ENCODE assay signal across 10 cellular contexts in the genomic region with DNA sequence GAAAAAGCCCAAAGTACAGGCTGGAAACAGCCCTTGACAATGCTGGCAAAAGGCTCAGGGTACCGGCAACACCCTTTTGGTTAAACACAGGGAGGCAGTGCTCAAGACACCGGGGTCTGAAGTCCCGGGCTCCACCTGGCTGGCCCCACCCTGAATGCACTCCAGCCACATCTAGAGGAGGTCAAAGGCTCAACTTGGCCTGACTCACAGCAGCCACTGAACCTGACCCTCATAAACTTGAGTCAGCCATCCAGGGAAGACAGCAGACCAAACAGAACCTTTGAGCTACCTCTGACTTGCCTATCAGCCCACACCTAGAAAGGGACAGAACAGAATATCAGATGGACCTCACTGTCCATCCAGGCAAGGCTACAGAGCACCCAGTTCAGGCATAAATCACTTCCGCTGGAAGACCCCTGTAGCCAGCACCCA. TPM values are rescaled to one million over a fixed set of nuclear protein-coding genes. Genes with fewer than 3 reads are reported as not detected.
DNase-seq lines count a peak whose midpoint lies in the region; ATAC-seq and TF ChIP-seq lines count a peak whose summit lies in the region.
"Had no signal": no experiment of that assay in that cellular context is flagged by ENCODE, and none has a peak within 500 bp of the region (broad histone marks: within the 10 kb centered on the region; RNA-seq: fewer than 3 reads in every experiment).

No MANE protein-coding gene starts in this region.

- peaks cover 44% of the 10 kb centered on the region for H4K20me1 ChIP-seq in Karpas-422 (ENCODE audit: insufficient read depth, low read depth, low read length)

- CTCF ChIA-PET in CD4-positive, alpha-beta memory T cell (lab: Charles Lee; ENCODE audit: partially characterized antibody) = interaction anchor here (11.0 kb wide), 1 partner anchor 33 kb away, joined by 281 read pairs; the partner anchor contains the start of genes CCDC85B and FIBP

- peaks cover 38% of the 10 kb centered on the region for H3K4me1 ChIP-seq in CD4-positive, alpha-beta memory T cell (ENCODE audit: insufficient read depth, low read length)
- H3K4me1 ChIP-seq in Karpas-422 (ENCODE audit: low read length) = peaks cover 17% of the 10 kb centered on the region

- POLR2A ChIA-PET in CD4-positive, alpha-beta memory T cell (lab: Charles Lee; ENCODE audit: partially characterized antibody) = interaction anchor here (1.0 to 6.4 kb wide), 2 partner anchors 21 to 34 kb away, joined by 3 to 30 read pairs; partner anchors contain the start of genes FIBP and SNX32

- no peak overlapping the region for H3K9ac ChIP-seq in Karpas-422 (ENCODE audit: low read length)

- H2AFZ ChIP-seq in Karpas-422 (ENCODE audit: low read length) = no peak overlapping the region

- ATAC-seq in GM18511 (IDR thresholded peaks at IDR 0.05; ENCODE audit: unreplicated experiment) = no peak
- ATAC-seq in HG02870 (IDR thresholded peaks at IDR 0.05; ENCODE audit: unreplicated experiment) = no peak
- ATAC-seq in HG03139 (IDR thresholded peaks at IDR 0.05; ENCODE audit: unreplicated experiment) = no peak
- ATAC-seq: body of pancreas, left cardiac atrium had no signal

- no peak for DNase-seq in CD4-positive, alpha-beta memory T cell
- DNase-seq in Karpas-422 = peak; percentile 43
- DNase-seq in chondrocyte (ENCODE audit: low spot score) = no peak
- no peak for DNase-seq in nephron progenitor cell
- DNase-seq in GF-D8 (lab: John Stamatoyannopoulos, UW) = no peak
- DNase-seq: left cardiac atrium had no signal

- H3K4me2 ChIP-seq in Karpas-422 (ENCODE audit: low read depth, low read length, poor library complexity, severe bottlenecking) = no peak overlapping the region

- H3K27ac Mint-ChIP-seq in CD4-positive, alpha-beta memory T cell = peak overlapping the region in 4 of 7 donors; percentile 41 to 79 (median 62)
- H3K27ac Mint-ChIP-seq in chondrocyte (ENCODE audit: unreplicated experiment) = no peak overlapping the region
- no peak overlapping the region for H3K27ac Mint-ChIP-seq in nephron progenitor cell

- peaks cover 50% of the 10 kb centered on the region for H3K36me3 ChIP-seq in CD4-positive, alpha-beta memory T cell (ENCODE audit: insufficient read depth, low read length)
- peaks cover 45% of the 10 kb centered on the region for H3K36me3 ChIP-seq in Karpas-422 (ENCODE audit: insufficient read depth, low read length)

- H3K4me3 Mint-ChIP-seq in CD4-positive, alpha-beta memory T cell = peak overlapping the region in 5 of 8 donors; percentile 35 to 77 (median 65)
- H3K4me3 Mint-ChIP-seq in chondrocyte (ENCODE audit: unreplicated experiment) = peak overlapping the region; percentile 42
- H3K4me3 Mint-ChIP-seq in nephron progenitor cell = peak overlapping the region; percentile 73

- peak overlapping the region; percentile 16 for H3K27ac ChIP-seq in CD4-positive, alpha-beta memory T cell (ENCODE audit: low read depth, low read length)
- H3K27ac ChIP-seq in Karpas-422 (ENCODE audit: low read length) = no peak overlapping the region
- H3K27ac ChIP-seq: body of pancreas had no signal

- H3K27me3 ChIP-seq in CD4-positive, alpha-beta memory T cell (ENCODE audit: insufficient read depth, low read length) = no peaks in the 10 kb centered on the region
- H3K27me3 ChIP-seq in Karpas-422 (ENCODE audit: low read length) = no peaks in the 10 kb centered on the region
- H3K27me3 ChIP-seq: body of pancreas had no signal

- H3K9me2 ChIP-seq in Karpas-422 (replicated peaks; ENCODE audit: insufficient read depth, low read length) = no peaks in the 10 kb centered on the region

- H3K36me3 Mint-ChIP-seq in CD4-positive, alpha-beta memory T cell = peaks cover 51 to 59% of the 10 kb centered on the region in 2 donors
- peaks cover 43% of the 10 kb centered on the region for H3K36me3 Mint-ChIP-seq in chondrocyte (ENCODE audit: low read depth)
- H3K36me3 Mint-ChIP-seq in nephron progenitor cell (ENCODE audit: low read depth) = peaks cover 51% of the 10 kb centered on the region

- H3K9me3 Mint-ChIP-seq in CD4-positive, alpha-beta memory T cell = peaks cover 0 to 6% (median 0%) of the 10 kb centered on the region in 8 donors
- H3K9me3 Mint-ChIP-seq in chondrocyte (ENCODE audit: low read depth) (peaks cover 3% of the 10 kb centered on the region), nephron progenitor cell (peaks cover 4% of the 10 kb centered on the region)

- intact Hi-C loops in CD4-positive, alpha-beta memory T cell (cut with micrococcal nuclease) = loop anchor here (10.0 kb wide), 1 partner anchor 719 kb away; the partner anchor contains the start of gene SYVN1

- H3K79me2 ChIP-seq in Karpas-422 (ENCODE audit: low read length) = peaks cover 22% of the 10 kb centered on the region

- peaks cover 0 to 5% of the 10 kb centered on the region in 2 donors for H3K9me3 ChIP-seq in CD4-positive, alpha-beta memory T cell (ENCODE audit: control insufficient read depth in 1 of 2, low read length in 2 of 2)
- H3K9me3 ChIP-seq in Karpas-422 (ENCODE audit: low read length) = no peaks in the 10 kb centered on the region
- H3K9me3 ChIP-seq: body of pancreas had no signal

- H3K4me3 ChIP-seq in CD4-positive, alpha-beta memory T cell (ENCODE audit: low read length in 2 of 2) = no peak overlapping the region
- H3K4me3 ChIP-seq in Karpas-422 (ENCODE audit: low read length) = no peak overlapping the region
- H3K4me3 ChIP-seq: body of pancreas had no signal

- H3K4me1 Mint-ChIP-seq in CD4-positive, alpha-beta memory T cell = peaks cover 29 to 56% (median 43%) of the 10 kb centered on the region in 4 donors
- peaks cover 40% of the 10 kb centered on the region for H3K4me1 Mint-ChIP-seq in chondrocyte (ENCODE audit: low read depth)
- peaks cover 47% of the 10 kb centered on the region for H3K4me1 Mint-ChIP-seq in nephron progenitor cell

- H3K27me3 Mint-ChIP-seq in CD4-positive, alpha-beta memory T cell = no peaks in the 10 kb centered on the region
- H3K27me3 Mint-ChIP-seq in chondrocyte (ENCODE audit: low read depth) = no peaks in the 10 kb centered on the region
- peaks cover 5% of the 10 kb centered on the region for H3K27me3 Mint-ChIP-seq in nephron progenitor cell (ENCODE audit: low read depth, poor library complexity)

- TF ChIP-seq CTCF in chondrocyte (IDR thresholded peaks at IDR 0.05) = no peak
- TF ChIP-seq CTCF in nephron progenitor cell (IDR thresholded peaks at IDR 0.05) = no peak

RNA-seq across cellular contexts. Expression of gene CFL1, which starts 3.8 kb away (rescaled TPM):
- total RNA-seq in CD4-positive, alpha-beta memory T cell = 100 to 1,000 TPM; 540 to 578 TPM
- 1,000 to 10,000 TPM; 2,794 to 2,825 TPM for polyA plus RNA-seq in CD4-positive, alpha-beta memory T cell
- 514 and 827 TPM in 2 replicates for total RNA-seq in Karpas-422 (2014; rRNA removed; shearing (Covaris generic); ENCODE audit: low replicate concordance)
- total RNA-seq in chondrocyte = 850 to 1,236 TPM (median 1,222 TPM) in 3 replicates

RNA-seq across cellular contexts. Expression of gene MUS81, which starts 6.1 kb away (rescaled TPM):
- total RNA-seq in CD4-positive, alpha-beta memory T cell = 10 to 100 TPM; 93.6 to 95.5 TPM
- 10 to 100 TPM; 24.0 to 31.1 TPM for polyA plus RNA-seq in CD4-positive, alpha-beta memory T cell
- 41.3 and 89.0 TPM in 2 replicates for total RNA-seq in Karpas-422 (2014; rRNA removed; shearing (Covaris generic); ENCODE audit: low replicate concordance)
- 55.7 to 68.4 TPM (median 66.3 TPM) in 3 replicates for total RNA-seq in chondrocyte

RNA-seq across cellular contexts. Expression of gene EFEMP2, which starts 18.4 kb away (rescaled TPM):
- total RNA-seq in CD4-positive, alpha-beta memory T cell = 1 to 10 TPM; 6.0 to 8.3 TPM
- polyA plus RNA-seq in CD4-positive, alpha-beta memory T cell = under 1 TPM; 0.40 to 0.55 TPM
- total RNA-seq in Karpas-422 (2014; rRNA removed; shearing (Covaris generic); ENCODE audit: low replicate concordance) = 1.3 and 2.6 TPM in 2 replicates
- 174 to 310 TPM (median 290 TPM) in 3 replicates for total RNA-seq in chondrocyte

RNA-seq across cellular contexts. Expression of gene SNX32, which starts 20.4 kb away (rescaled TPM):
- total RNA-seq in CD4-positive, alpha-beta memory T cell = under 1 TPM; 0.42 to 0.64 TPM
- under 1 TPM; 0.68 to 0.93 TPM for polyA plus RNA-seq in CD4-positive, alpha-beta memory T cell
- not detected in 2 replicates for total RNA-seq in Karpas-422 (2014; rRNA removed; shearing (Covaris generic); ENCODE audit: low replicate concordance)
- total RNA-seq in chondrocyte = 0.79 to 1.8 TPM (median 0.80 TPM) in 3 replicates
- total RNA-seq: left cardiac atrium had no signal

RNA-seq across cellular contexts. Expression of gene CTSW, which starts 25.5 kb away (rescaled TPM):
- 10 to 100 TPM; 30.1 to 30.4 TPM for total RNA-seq in CD4-positive, alpha-beta memory T cell
- polyA plus RNA-seq in CD4-positive, alpha-beta memory T cell = 100 to 1,000 TPM in 1 of 2 donors, 10 to 100 TPM in 1; 80.9 to 107 TPM
- not detected in 2 replicates for total RNA-seq in Karpas-422 (2014; rRNA removed; shearing (Covaris generic); ENCODE audit: low replicate concordance)
- total RNA-seq in chondrocyte = not detected in 3 replicates

Comparison
In these comparisons a context has a peak if more than half of its experiments do, and no peak if none do; other contexts are left out.
1. H3K27ac Mint-ChIP-seq: peak in CD4-positive, alpha-beta memory T cell (4 of 7); none in chondrocyte (single experiment) and nephron progenitor cell (single experiment).
2. RNA of gene EFEMP2, which starts 18.4 kb away (total RNA-seq): 174 to 310 TPM in chondrocyte; 6.0 to 8.3 TPM in CD4-positive, alpha-beta memory T cell and 1.3 to 2.6 TPM in Karpas-422; every median in the first group is over 10 times any median in the second.
3. Peak in every context shown above with its lines, with median percentiles within 50 percentile points of each other: H3K4me3 Mint-ChIP-seq.